ENCODE assay signal across 9 cellular contexts in the genomic region with DNA sequence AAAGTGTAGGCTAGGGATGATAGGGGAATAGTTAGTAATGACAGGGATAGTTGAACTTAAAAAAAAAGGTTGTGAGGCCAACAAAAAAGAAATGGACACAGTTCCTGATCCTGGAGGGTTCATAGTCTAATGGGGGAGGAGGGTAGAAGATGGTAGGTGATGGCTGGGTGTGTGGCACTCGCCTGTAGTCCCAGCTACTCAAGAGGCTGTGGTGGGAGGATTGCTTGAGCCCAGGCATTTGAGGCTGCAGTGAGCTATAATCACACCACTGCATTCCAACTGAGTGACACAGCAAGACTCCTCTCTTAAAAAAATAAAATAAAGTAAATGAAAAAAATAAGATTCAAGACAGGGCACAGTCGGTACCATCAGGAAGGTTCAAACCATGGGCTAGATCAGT. TPM values are rescaled to one million over a fixed set of nuclear protein-coding genes. Genes with fewer than 3 reads are reported as not detected.
A peak's percentile ranks its signal among the peaks of the same experiment; 100 is the strongest.
DNase-seq lines count a peak whose midpoint lies in the region; ATAC-seq and TF ChIP-seq lines count a peak whose summit lies in the region.
"Had no signal": no experiment of that assay in that cellular context is flagged by ENCODE, and none has a peak within 500 bp of the region (broad histone marks: within the 10 kb centered on the region; RNA-seq: fewer than 3 reads in every experiment).

No MANE protein-coding gene starts in this region.

- no peak overlapping the region for H2AFZ ChIP-seq in osteoblast (ENCODE audit: low read length)

- no peaks in the 10 kb centered on the region for H3K27me3 ChIP-seq in colonic mucosa
- no peaks in the 10 kb centered on the region for H3K27me3 ChIP-seq in osteoblast (ENCODE audit: insufficient read depth, low read length)

- H3K79me2 ChIP-seq in osteoblast (ENCODE audit: insufficient read depth, low read length) = peaks cover 33% of the 10 kb centered on the region

- intact Hi-C loops in colonic mucosa (cut with DNase I) = loop anchor here (10.0 kb wide), 1 partner anchor 49 kb away; a partner anchor contains a TSS

- ATAC-seq in GM18867 (IDR thresholded peaks at IDR 0.05; ENCODE audit: unreplicated experiment) = no peak

- peak overlapping the region; percentile 91 for H3K4me2 ChIP-seq in osteoblast (ENCODE audit: insufficient read depth, low read length)

- TF ChIP-seq CTCF in GM12864 (IDR thresholded peaks at IDR 0.05; ENCODE audit: low read depth, low read length, missing control alignments) = no peak
- TF ChIP-seq CTCF in colonic mucosa (IDR thresholded peaks at IDR 0.05) = no peak
- TF ChIP-seq CTCF in osteoblast (IDR thresholded peaks at IDR 0.05; ENCODE audit: extremely low read depth, low read depth, low read length) = no peak

- no peaks in the 10 kb centered on the region for H3K4me1 ChIP-seq in colonic mucosa
- H3K4me1 ChIP-seq in osteoblast (ENCODE audit: insufficient read depth, low read length) = peaks cover 21% of the 10 kb centered on the region

- H3K27ac ChIP-seq in colonic mucosa (peak overlapping the region; percentile 66), osteoblast (ENCODE audit: low read depth, low read length) (peak overlapping the region; percentile 75)

- H3K36me3 ChIP-seq in colonic mucosa (no peaks in the 10 kb centered on the region), osteoblast (ENCODE audit: insufficient read depth, low read length) (no peaks in the 10 kb centered on the region)

- peak overlapping the region; percentile 70 for H3K4me3 ChIP-seq in GM12864 (ENCODE audit: low read depth, low read length)
- H3K4me3 ChIP-seq in colonic mucosa = peak overlapping the region; percentile 53
- H3K4me3 ChIP-seq in osteoblast (ENCODE audit: insufficient read depth, low read length) = peak overlapping the region; percentile 89

- no peaks in the 10 kb centered on the region for H3K9me3 ChIP-seq in colonic mucosa
- no peaks in the 10 kb centered on the region for H3K9me3 ChIP-seq in osteoblast (ENCODE audit: low read depth, low read length)

- DNase-seq in GM12864 (ENCODE audit: low read depth) (no peak), NCI-H226 (peak; percentile 71), colonic mucosa (no peak), osteoblast (ENCODE audit: insufficient read length, low spot score, missing footprints) (no peak), DMS53 treated with DMSO at 0.1 percent for 48 hours (lab: John Stamatoyannopoulos, UW; ENCODE audit: unreplicated experiment) (no peak), globus pallidus (ENCODE audit: low spot score) (no peak), NCI-H1105 treated with DMSO at 0.1 percent for 48 hours (lab: John Stamatoyannopoulos, UW) (no peak)
- DNase-seq: cerebellar nuclear complex had no signal

- H3K9ac ChIP-seq in colonic mucosa (ENCODE audit: low read depth in 2 of 2, low read length in 2 of 2) = peak overlapping the region in 1 of 2 donors; percentile 70

- H4K20me1 ChIP-seq in osteoblast (ENCODE audit: insufficient read depth, low read length) = peaks cover 8% of the 10 kb centered on the region

RNA-seq across cellular contexts. Expression of a gene that starts 2.4 kb away (rescaled TPM):
- 1 to 10 TPM; 5.6 to 6.7 TPM for total RNA-seq in colonic mucosa
- 12.7 and 14.1 TPM in 2 replicates for total RNA-seq in osteoblast

RNA-seq across cellular contexts. Expression of a gene that starts 33.2 kb away (rescaled TPM):
- not detected for total RNA-seq in colonic mucosa
- total RNA-seq in osteoblast = not detected in 2 replicates

RNA-seq across cellular contexts. Expression of a gene that starts 46.2 kb away (rescaled TPM):
- total RNA-seq in colonic mucosa = 100 to 1,000 TPM; 213 to 422 TPM
- 240 and 262 TPM in 2 replicates for total RNA-seq in osteoblast

RNA-seq across cellular contexts. Expression of a gene that starts 50.8 kb away (rescaled TPM):
- total RNA-seq in colonic mucosa (under 1 TPM; 0.57 to 0.85 TPM), osteoblast (2.2 and 2.9 TPM in 2 replicates)

RNA-seq across cellular contexts. Expression of a gene that starts 51.8 kb away (rescaled TPM):
- 10 to 100 TPM; 16.1 to 18.8 TPM for total RNA-seq in colonic mucosa
- 43.6 and 56.8 TPM in 2 replicates for total RNA-seq in osteoblast
